ENCODE assay signal across 30 cellular contexts in genomic region chr17:4465786-4466185, GRCh38. TPM values are rescaled to one million over a fixed set of nuclear protein-coding genes. Genes with fewer than 3 reads are reported as not detected.
"Had no signal": no experiment of that assay in that cellular context is flagged by ENCODE, and none has a peak within 500 bp of the region (broad histone marks: within the 10 kb centered on the region; RNA-seq: fewer than 3 reads in every experiment).

No MANE protein-coding gene starts in this region.

- H3K36me3 ChIP-seq: adrenal gland, colonic mucosa, esophagus muscularis mucosa, gastroesophageal sphincter had no signal

- H3K9me3 Mint-ChIP-seq: activated naive CD4-positive, alpha-beta T cell treated with anti-CD3 and anti-CD28 coated beads, Interleukin-2, amount 50 U/mL, for 24 hours; activated naive CD8-positive, alpha-beta T cell treated with anti-CD3 and anti-CD28 coated beads for 36 hours had no signal

- H3K4me1 ChIP-seq: adrenal gland, body of pancreas, colonic mucosa, foreskin keratinocyte, gastroesophageal sphincter had no signal

- DNase-seq: activated CD4-positive, alpha-beta memory T cell treated with anti-CD3 and anti-CD28 coated beads for 36 hours; activated CD4-positive, alpha-beta T cell treated with anti-CD3 and anti-CD28 coated beads for 36 hours; activated CD4-positive, alpha-beta T cell treated with anti-CD3 and anti-CD28 coated beads, Interleukin-2, amount 10 ng/mL, durations not matched to agents 24 days and 14 days; activated CD4-positive, CD25-positive, alpha-beta regulatory T cell; activated CD4-positive, CD25-positive, alpha-beta regulatory T cell treated with anti-CD3 and anti-CD28 coated beads, Interleukin-2, amount 50 U/mL, for 72 hours; activated CD8-positive, alpha-beta memory T cell treated with anti-CD3 and anti-CD28 coated beads, Interleukin-2, amount 10 ng/mL, durations not matched to agents 7 days and 5 days; activated CD8-positive, alpha-beta memory T cell treated with anti-CD3 and anti-CD28 coated beads, Interleukin-2, amount 50 U/mL, for 4 hours; activated CD8-positive, alpha-beta T cell treated with anti-CD3 and anti-CD28 coated beads, Interleukin-2, amount 10 ng/mL, durations not matched to agents 7 days and 5 days; activated effector memory CD4-positive, alpha-beta T cell treated with anti-CD3 and anti-CD28 coated beads, Interleukin-2, amount 50 U/mL, for 16 hours; activated naive CD4-positive, alpha-beta T cell treated with anti-CD3 and anti-CD28 coated beads for 36 hours; activated naive CD8-positive, alpha-beta T cell treated with anti-CD3 and anti-CD28 coated beads for 36 hours; activated naive CD8-positive, alpha-beta T cell treated with anti-CD3 and anti-CD28 coated beads, Interleukin-2, amount 50 U/mL, for 24 hours; activated T-cell treated with anti-CD3 and anti-CD28 coated beads, Interleukin-2, amount 50 U/mL, for 1 hour; activated T-cell treated with anti-CD3 and anti-CD28 coated beads, Interleukin-2, amount 50 U/mL, for 48 hours; adrenal gland; amygdala; aorta; body of pancreas; caudate nucleus; colonic mucosa; effector CD8-positive, alpha-beta T cell; foreskin keratinocyte; T-helper 2 cell had no signal

- H3K27me3 ChIP-seq: adrenal gland, body of pancreas, colonic mucosa, esophagus muscularis mucosa, foreskin keratinocyte, gastroesophageal sphincter had no signal

- H3K4me1 Mint-ChIP-seq: activated CD4-positive, alpha-beta T cell treated with anti-CD3 and anti-CD28 coated beads for 36 hours; activated CD4-positive, alpha-beta T cell treated with anti-CD3 and anti-CD28 coated beads, Interleukin-2, amount 10 ng/mL, durations not matched to agents 24 days and 14 days; activated CD8-positive, alpha-beta memory T cell treated with anti-CD3 and anti-CD28 coated beads, Interleukin-2, amount 10 ng/mL, durations not matched to agents 7 days and 5 days; activated naive CD4-positive, alpha-beta T cell treated with anti-CD3 and anti-CD28 coated beads, Interleukin-2, amount 50 U/mL, for 24 hours; activated naive CD8-positive, alpha-beta T cell treated with anti-CD3 and anti-CD28 coated beads for 36 hours; activated naive CD8-positive, alpha-beta T cell treated with anti-CD3 and anti-CD28 coated beads, Interleukin-2, amount 50 U/mL, for 24 hours had no signal

- H3K9me3 ChIP-seq: adrenal gland, body of pancreas, colonic mucosa had no signal

- H3K27ac ChIP-seq: adrenal gland, body of pancreas, colonic mucosa, esophagus muscularis mucosa, foreskin keratinocyte, gastroesophageal sphincter had no signal

- ATAC-seq: activated CD4-positive, alpha-beta T cell treated with anti-CD3 and anti-CD28 coated beads for 36 hours; activated CD8-positive, alpha-beta memory T cell treated with anti-CD3 and anti-CD28 coated beads, Interleukin-2, amount 10 ng/mL, durations not matched to agents 7 days and 5 days; activated CD8-positive, alpha-beta T cell treated with anti-CD3 and anti-CD28 coated beads, Interleukin-2, amount 10 ng/mL, durations not matched to agents 7 days and 5 days; activated naive CD8-positive, alpha-beta T cell treated with anti-CD3 and anti-CD28 coated beads, Interleukin-2, amount 50 U/mL, for 24 hours; body of pancreas; foreskin keratinocyte; gastroesophageal sphincter had no signal

- H3K27me3 Mint-ChIP-seq: activated CD4-positive, alpha-beta memory T cell treated with anti-CD3 and anti-CD28 coated beads for 36 hours; activated CD4-positive, alpha-beta T cell treated with anti-CD3 and anti-CD28 coated beads for 36 hours; activated CD4-positive, alpha-beta T cell treated with anti-CD3 and anti-CD28 coated beads, Interleukin-2, amount 10 ng/mL, durations not matched to agents 24 days and 14 days; activated CD8-positive, alpha-beta memory T cell treated with anti-CD3 and anti-CD28 coated beads, Interleukin-2, amount 10 ng/mL, durations not matched to agents 7 days and 5 days; activated naive CD4-positive, alpha-beta T cell treated with anti-CD3 and anti-CD28 coated beads, Interleukin-2, amount 50 U/mL, for 24 hours; activated naive CD8-positive, alpha-beta T cell treated with anti-CD3 and anti-CD28 coated beads for 36 hours; activated naive CD8-positive, alpha-beta T cell treated with anti-CD3 and anti-CD28 coated beads, Interleukin-2, amount 50 U/mL, for 24 hours had no signal

- FAIRE-seq: endometrium, endothelial cell of umbilical vein had no signal

- H3K4me3 Mint-ChIP-seq: activated CD4-positive, alpha-beta memory T cell treated with anti-CD3 and anti-CD28 coated beads for 36 hours; activated CD4-positive, alpha-beta T cell treated with anti-CD3 and anti-CD28 coated beads for 36 hours; activated CD4-positive, alpha-beta T cell treated with anti-CD3 and anti-CD28 coated beads, Interleukin-2, amount 10 ng/mL, durations not matched to agents 24 days and 14 days; activated CD8-positive, alpha-beta memory T cell treated with anti-CD3 and anti-CD28 coated beads, Interleukin-2, amount 10 ng/mL, durations not matched to agents 7 days and 5 days; activated CD8-positive, alpha-beta T cell treated with anti-CD3 and anti-CD28 coated beads, Interleukin-2, amount 10 ng/mL, durations not matched to agents 7 days and 5 days; activated naive CD4-positive, alpha-beta T cell treated with anti-CD3 and anti-CD28 coated beads for 36 hours; activated naive CD4-positive, alpha-beta T cell treated with anti-CD3 and anti-CD28 coated beads, Interleukin-2, amount 50 U/mL, for 24 hours; activated naive CD8-positive, alpha-beta T cell treated with anti-CD3 and anti-CD28 coated beads for 36 hours; activated naive CD8-positive, alpha-beta T cell treated with anti-CD3 and anti-CD28 coated beads, Interleukin-2, amount 50 U/mL, for 24 hours; activated T-helper 1 cell treated with anti-CD3 and anti-CD28 coated beads, Interleukin-12 subunit alpha, Interleukin-12 subunit beta, Interleukin-2, Interleukin-4 antibody, amounts not matched to agents 30 ng/mL and 10 ng/mL and 1 ng/mL, durations not matched to agents 14 hours and 24 hours and 36 hours had no signal

- H3K27ac Mint-ChIP-seq: activated CD4-positive, alpha-beta memory T cell treated with anti-CD3 and anti-CD28 coated beads for 36 hours; activated CD4-positive, alpha-beta T cell treated with anti-CD3 and anti-CD28 coated beads for 36 hours; activated CD4-positive, alpha-beta T cell treated with anti-CD3 and anti-CD28 coated beads, Interleukin-2, amount 10 ng/mL, durations not matched to agents 24 days and 14 days; activated CD8-positive, alpha-beta memory T cell treated with anti-CD3 and anti-CD28 coated beads, Interleukin-2, amount 10 ng/mL, durations not matched to agents 7 days and 5 days; activated CD8-positive, alpha-beta T cell treated with anti-CD3 and anti-CD28 coated beads, Interleukin-2, amount 10 ng/mL, durations not matched to agents 7 days and 5 days; activated naive CD4-positive, alpha-beta T cell treated with anti-CD3 and anti-CD28 coated beads for 36 hours; activated naive CD4-positive, alpha-beta T cell treated with anti-CD3 and anti-CD28 coated beads, Interleukin-2, amount 50 U/mL, for 24 hours; activated naive CD8-positive, alpha-beta T cell treated with anti-CD3 and anti-CD28 coated beads for 36 hours; activated naive CD8-positive, alpha-beta T cell treated with anti-CD3 and anti-CD28 coated beads, Interleukin-2, amount 50 U/mL, for 24 hours; activated T-helper 1 cell treated with anti-CD3 and anti-CD28 coated beads, Interleukin-12 subunit alpha, Interleukin-12 subunit beta, Interleukin-2, Interleukin-4 antibody, amounts not matched to agents 30 ng/mL and 10 ng/mL and 1 ng/mL, durations not matched to agents 14 hours and 24 hours and 36 hours; activated T-helper 2 cell treated with anti-CD3 and anti-CD28 coated beads, Interferon-gamma antibody, Interleukin-2, Interleukin-4, amounts not matched to agents 10 μg/mL and 5 μg/mL and 100 μg/mL, durations not matched to agents 14 hours and 24 hours and 36 hours had no signal

- H3K4me3 ChIP-seq: adrenal gland, body of pancreas, colonic mucosa, esophagus muscularis mucosa, gastroesophageal sphincter had no signal

- H3K36me3 Mint-ChIP-seq: activated naive CD4-positive, alpha-beta T cell treated with anti-CD3 and anti-CD28 coated beads, Interleukin-2, amount 50 U/mL, for 24 hours had no signal

RNA-seq across cellular contexts. Expression of gene SPNS3, which starts 32.0 kb away (rescaled TPM):
- total RNA-seq: body of pancreas, foreskin keratinocyte, gastroesophageal sphincter had no signal

RNA-seq across cellular contexts. Expression of gene SPNS2, which starts 32.9 kb away (rescaled TPM):
- total RNA-seq: activated T-helper 1 cell treated with anti-CD3 and anti-CD28 coated beads, Interleukin-12 subunit alpha, Interleukin-12 subunit beta, Interleukin-2, Interleukin-4 antibody, amounts not matched to agents 30 ng/mL and 10 ng/mL and 1 ng/mL, durations not matched to agents 14 hours and 24 hours and 36 hours had no signal
